15 cellular contexts compared by ENCODE assay signal in genomic region chr9:14301006-14301405, GRCh38. TPM values are rescaled to one million over a fixed set of nuclear protein-coding genes. Genes with fewer than 3 reads are reported as not detected.
"Had no signal": no experiment of that assay in that cellular context is flagged by ENCODE, and none has a peak within 500 bp of the region (broad histone marks: within the 10 kb centered on the region; RNA-seq: fewer than 3 reads in every experiment).

No MANE protein-coding gene starts in this region.

- ATAC-seq: activated T-helper 17 cell treated with anti-CD3 and anti-CD28 coated beads, Interleukin-2, amount 50 U/mL, for 72 hours; esophagus mucosa; SK-N-SH treated with all-trans-retinoic acid at 6 μM for 48 hours; stimulated activated naive B cell treated with anti-CD40 and anti-IgM and Interleukin-4, amounts not matched to agents 10 μg/mL and 1 μg/mL and 100 μg/mL, for 72 hours had no signal

- H3K36me3 ChIP-seq: pancreas, spleen, uterus had no signal

- H3K27ac ChIP-seq: uterus had no signal

- H3K4me1 Mint-ChIP-seq: activated B cell treated with CpG ODN at 0.5 μM for 24 hours; activated CD4-positive, alpha-beta T cell treated with anti-CD3 and anti-CD28 coated beads, Interleukin-2, amount 10 ng/mL, durations not matched to agents 24 days and 14 days; activated naive CD4-positive, alpha-beta T cell treated with anti-CD3 and anti-CD28 coated beads, Interleukin-2, amount 10 ng/mL, durations not matched to agents 7 days and 5 days; activated T-helper 17 cell treated with anti-CD3 and anti-CD28 coated beads, Interleukin-2, amount 50 U/mL, for 72 hours; stimulated activated naive B cell treated with anti-CD40 and anti-IgM and Interleukin-4, amounts not matched to agents 10 μg/mL and 1 μg/mL and 100 μg/mL, for 72 hours had no signal

- H3K27me3 ChIP-seq: pancreas, uterus had no signal

- DNase-seq: activated B cell treated with CpG ODN at 0.5 μM for 24 hours; activated CD4-positive, alpha-beta T cell treated with anti-CD3 and anti-CD28 coated beads, Interleukin-2, amount 10 ng/mL, durations not matched to agents 24 days and 14 days; activated naive CD4-positive, alpha-beta T cell treated with anti-CD3 and anti-CD28 coated beads, Interleukin-2, amount 10 ng/mL, durations not matched to agents 7 days and 5 days; cerebellar nuclear complex; dermis blood vessel endothelial cell; retina; spleen; stimulated activated CD4-positive, alpha-beta T cell treated with anti-CD3 and anti-CD28 coated beads, Interleukin-1b, Interleukin-23, amount 100 ng/mL, for 48 hours; stimulated activated naive B cell treated with anti-CD40 and anti-IgM and Interleukin-4, amounts not matched to agents 10 μg/mL and 1 μg/mL and 100 μg/mL, for 72 hours; uterus had no signal

- H3K4me1 ChIP-seq: uterus had no signal

- H3K9me3 ChIP-seq: pancreas, spleen, uterus had no signal

- H3K4me3 Mint-ChIP-seq: activated B cell treated with CpG ODN at 0.5 μM for 24 hours; activated CD4-positive, alpha-beta T cell treated with anti-CD3 and anti-CD28 coated beads, Interleukin-2, amount 10 ng/mL, durations not matched to agents 24 days and 14 days; activated naive CD4-positive, alpha-beta T cell treated with anti-CD3 and anti-CD28 coated beads, Interleukin-2, amount 10 ng/mL, durations not matched to agents 7 days and 5 days; activated T-helper 17 cell treated with anti-CD3 and anti-CD28 coated beads, Interleukin-2, amount 50 U/mL, for 72 hours; stimulated activated naive B cell treated with anti-CD40 and anti-IgM and Interleukin-4, amounts not matched to agents 10 μg/mL and 1 μg/mL and 100 μg/mL, for 72 hours; T-helper 1 cell treated with Interleukin-12 subunit alpha and Interleukin-12 subunit beta and Interleukin-4 antibody, amounts not matched to agents 30 μg/mL and 1 μg/mL, for 36 hours had no signal

- H3K4me3 ChIP-seq: spleen, uterus had no signal

- H3K27ac Mint-ChIP-seq: activated B cell treated with CpG ODN at 0.5 μM for 24 hours; activated CD4-positive, alpha-beta T cell treated with anti-CD3 and anti-CD28 coated beads, Interleukin-2, amount 10 ng/mL, durations not matched to agents 24 days and 14 days; activated naive CD4-positive, alpha-beta T cell treated with anti-CD3 and anti-CD28 coated beads, Interleukin-2, amount 10 ng/mL, durations not matched to agents 7 days and 5 days; activated T-helper 17 cell treated with anti-CD3 and anti-CD28 coated beads, Interleukin-2, amount 50 U/mL, for 72 hours; stimulated activated naive B cell treated with anti-CD40 and anti-IgM and Interleukin-4, amounts not matched to agents 10 μg/mL and 1 μg/mL and 100 μg/mL, for 72 hours; T-helper 1 cell treated with Interleukin-12 subunit alpha and Interleukin-12 subunit beta and Interleukin-4 antibody, amounts not matched to agents 30 μg/mL and 1 μg/mL, for 36 hours had no signal

- H3K36me3 Mint-ChIP-seq: activated naive CD4-positive, alpha-beta T cell treated with anti-CD3 and anti-CD28 coated beads, Interleukin-2, amount 10 ng/mL, durations not matched to agents 7 days and 5 days; stimulated activated naive B cell treated with anti-CD40 and anti-IgM and Interleukin-4, amounts not matched to agents 10 μg/mL and 1 μg/mL and 100 μg/mL, for 72 hours had no signal

- H3K9me3 Mint-ChIP-seq: activated B cell treated with CpG ODN at 0.5 μM for 24 hours; activated CD4-positive, alpha-beta T cell treated with anti-CD3 and anti-CD28 coated beads, Interleukin-2, amount 10 ng/mL, durations not matched to agents 24 days and 14 days; activated naive CD4-positive, alpha-beta T cell treated with anti-CD3 and anti-CD28 coated beads, Interleukin-2, amount 10 ng/mL, durations not matched to agents 7 days and 5 days; activated T-helper 17 cell treated with anti-CD3 and anti-CD28 coated beads, Interleukin-2, amount 50 U/mL, for 72 hours; stimulated activated naive B cell treated with anti-CD40 and anti-IgM and Interleukin-4, amounts not matched to agents 10 μg/mL and 1 μg/mL and 100 μg/mL, for 72 hours; T-helper 1 cell treated with Interleukin-12 subunit alpha and Interleukin-12 subunit beta and Interleukin-4 antibody, amounts not matched to agents 30 μg/mL and 1 μg/mL, for 36 hours had no signal

RNA-seq across cellular contexts. Expression of gene NFIB, which starts 12.9 kb away (rescaled TPM):
- total RNA-seq: activated B cell treated with CpG ODN at 0.5 μM for 24 hours; activated CD4-positive, alpha-beta T cell treated with anti-CD3 and anti-CD28 coated beads, Interleukin-2, amount 10 ng/mL, durations not matched to agents 24 days and 14 days had no signal
